In the genomic region with DNA sequence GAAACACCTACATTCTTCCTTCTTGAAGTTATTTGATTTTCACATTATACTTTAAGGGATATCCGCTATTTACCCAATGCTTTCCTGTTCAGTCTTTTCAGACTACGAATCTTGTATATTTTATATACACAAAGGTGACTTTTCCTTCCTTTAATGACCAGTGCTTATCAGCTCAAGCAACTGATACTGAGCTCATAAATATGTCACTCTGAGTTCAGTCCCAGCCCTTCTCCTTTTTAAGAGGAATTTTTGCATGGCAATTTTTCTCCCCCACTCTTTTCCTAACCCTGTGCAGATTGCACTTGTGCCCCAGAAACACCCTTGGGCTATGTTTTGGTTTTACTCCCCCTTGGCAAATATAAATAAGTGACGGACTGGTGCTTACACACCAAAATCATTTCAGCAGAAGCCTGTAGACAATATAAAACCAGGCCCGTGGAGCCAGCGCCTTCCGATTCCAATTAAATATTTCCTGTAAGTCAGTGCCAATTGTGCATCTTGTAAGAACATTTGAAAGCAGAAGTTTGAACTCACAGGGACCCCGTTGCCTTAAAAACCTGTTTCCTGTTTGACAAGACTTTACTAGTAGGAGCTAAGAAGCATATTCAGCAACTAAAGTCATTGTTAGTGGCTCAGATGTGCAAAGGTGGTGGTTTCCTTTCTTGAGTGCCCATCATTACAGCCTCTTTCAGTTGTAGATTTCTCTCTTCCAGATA, we compare ENCODE assay signal across 19 cellular contexts.
DNase-seq lines count a peak whose midpoint lies in the region; ATAC-seq and TF ChIP-seq lines count a peak whose summit lies in the region.
"Had no signal": no experiment of that assay in that cellular context is flagged by ENCODE, and none has a peak within 500 bp of the region (broad histone marks: within the 10 kb centered on the region; RNA-seq: fewer than 3 reads in every experiment).

No MANE protein-coding gene starts in this region.

- no peaks in the 10 kb centered on the region for H3K9me3 Mint-ChIP-seq in activated naive CD4-positive, alpha-beta T cell treated with anti-CD3 and anti-CD28 coated beads for 36 hours
- no peaks in the 10 kb centered on the region for H3K9me3 Mint-ChIP-seq in chondrocyte (ENCODE audit: low read depth)
- H3K9me3 Mint-ChIP-seq: activated naive CD4-positive, alpha-beta T cell treated with anti-CD3 and anti-CD28 coated beads, Interleukin-2, amount 50 U/mL, for 24 hours had no signal

- no peak overlapping the region for H3K4me3 ChIP-seq in Jurkat, Clone E6-1 (ENCODE audit: low read length)

- DNase-seq in ELF-1 (ENCODE audit: low read depth, low spot score): peak; percentile 28
- DNase-seq in Jurkat, Clone E6-1 (ENCODE audit: low read depth, low spot score): peak; percentile 9
- peak; percentile 92 for DNase-seq in SKM-1 treated with dmso at 0.1 percent for 144 hours (lab: John Stamatoyannopoulos, UW; ENCODE audit: unreplicated experiment)
- DNase-seq in iPS DF 19.7 (ENCODE audit: low read depth, low spot score): peak; percentile 25
- DNase-seq in activated naive CD4-positive, alpha-beta T cell treated with anti-CD3 and anti-CD28 coated beads for 36 hours: no peak
- no peak for DNase-seq in chondrocyte (ENCODE audit: low spot score)
- DNase-seq: activated CD4-positive, alpha-beta T cell treated with anti-CD3 and anti-CD28 coated beads for 48 hours; activated T-cell treated with anti-CD3 and anti-CD28 coated beads, Interleukin-2, amount 50 U/mL, for 1 hour; brain microvascular endothelial cell; HCEC 1CT; kidney; NCI-H1417; occipital lobe; stimulated activated CD4-positive, alpha-beta T cell treated with anti-CD3 and anti-CD28 coated beads, Interleukin-4, amount 100 ng/mL, for 4 hours; T-helper 17 cell had no signal

- intact Hi-C loops in activated naive CD4-positive, alpha-beta T cell treated with anti-CD3 and anti-CD28 coated beads for 36 hours (cut with micrococcal nuclease): no loop called here

- no peak for TF ChIP-seq CTCF in chondrocyte (IDR thresholded peaks at IDR 0.05)

- CTCF ChIA-PET in activated naive CD4-positive, alpha-beta T cell treated with anti-CD3 and anti-CD28 coated beads for 36 hours (lab: Charles Lee): no interaction called here

- ATAC-seq in HG02610 (IDR thresholded peaks at IDR 0.05; ENCODE audit: unreplicated experiment) (no peak), HG03520 (IDR thresholded peaks at IDR 0.05; ENCODE audit: unreplicated experiment) (no peak)
- ATAC-seq: esophagus mucosa, T-helper 17 cell had no signal

- H3K27me3 Mint-ChIP-seq in activated naive CD4-positive, alpha-beta T cell treated with anti-CD3 and anti-CD28 coated beads for 36 hours (ENCODE audit: low read depth): no peaks in the 10 kb centered on the region
- peaks cover 24% of the 10 kb centered on the region for H3K27me3 Mint-ChIP-seq in chondrocyte (ENCODE audit: low read depth)
- H3K27me3 Mint-ChIP-seq: activated naive CD4-positive, alpha-beta T cell treated with anti-CD3 and anti-CD28 coated beads, Interleukin-2, amount 50 U/mL, for 24 hours; T-helper 17 cell had no signal

- no peaks in the 10 kb centered on the region for H3K36me3 Mint-ChIP-seq in activated naive CD4-positive, alpha-beta T cell treated with anti-CD3 and anti-CD28 coated beads for 36 hours (ENCODE audit: low read depth)
- no peaks in the 10 kb centered on the region for H3K36me3 Mint-ChIP-seq in chondrocyte (ENCODE audit: low read depth)
- H3K36me3 Mint-ChIP-seq: activated naive CD4-positive, alpha-beta T cell treated with anti-CD3 and anti-CD28 coated beads, Interleukin-2, amount 50 U/mL, for 24 hours had no signal

- no peaks in the 10 kb centered on the region for H3K4me1 Mint-ChIP-seq in activated naive CD4-positive, alpha-beta T cell treated with anti-CD3 and anti-CD28 coated beads for 36 hours (ENCODE audit: low read depth)
- no peaks in the 10 kb centered on the region for H3K4me1 Mint-ChIP-seq in chondrocyte (ENCODE audit: low read depth)
- H3K4me1 Mint-ChIP-seq: activated naive CD4-positive, alpha-beta T cell treated with anti-CD3 and anti-CD28 coated beads, Interleukin-2, amount 50 U/mL, for 24 hours; T-helper 17 cell had no signal

- no peak overlapping the region for H3K4me3 Mint-ChIP-seq in activated naive CD4-positive, alpha-beta T cell treated with anti-CD3 and anti-CD28 coated beads for 36 hours
- H3K4me3 Mint-ChIP-seq in chondrocyte (ENCODE audit: unreplicated experiment): no peak overlapping the region
- H3K4me3 Mint-ChIP-seq: activated naive CD4-positive, alpha-beta T cell treated with anti-CD3 and anti-CD28 coated beads, Interleukin-2, amount 50 U/mL, for 24 hours; T-helper 17 cell had no signal

- H3K27ac Mint-ChIP-seq in activated naive CD4-positive, alpha-beta T cell treated with anti-CD3 and anti-CD28 coated beads for 36 hours: no peak overlapping the region
- H3K27ac Mint-ChIP-seq in chondrocyte (ENCODE audit: unreplicated experiment): no peak overlapping the region
- H3K27ac Mint-ChIP-seq: activated naive CD4-positive, alpha-beta T cell treated with anti-CD3 and anti-CD28 coated beads, Interleukin-2, amount 50 U/mL, for 24 hours; T-helper 17 cell had no signal

Comparison
In these comparisons a context has a peak if more than half of its experiments do, and no peak if none do; other contexts are left out.
1. DNase-seq: peak in ELF-1 (single experiment), Jurkat, Clone E6-1 (single experiment), SKM-1 treated with dmso at 0.1 percent for 144 hours (single experiment) and iPS DF 19.7 (single experiment); none in activated naive CD4-positive, alpha-beta T cell treated with anti-CD3 and anti-CD28 coated beads for 36 hours (single experiment) and chondrocyte (single experiment).